In genomic region chr16:57155702-57156350, GRCh38 we compare ENCODE assay signal across 19 cellular contexts. TPM values are rescaled to one million over a fixed set of nuclear protein-coding genes. Genes with fewer than 3 reads are reported as not detected.
DNase-seq lines count a peak whose midpoint lies in the region; TF ChIP-seq lines count a peak whose summit lies in the region.
"Had no signal": no experiment of that assay in that cellular context is flagged by ENCODE, and none has a peak within 500 bp of the region (broad histone marks: within the 10 kb centered on the region; RNA-seq: fewer than 3 reads in every experiment).

No MANE protein-coding gene starts in this region.

- no peak for TF ChIP-seq CTCF in progenitor cell of endocrine pancreas (IDR thresholded peaks at IDR 0.05; ENCODE audit: unreplicated experiment)
- no peak for TF ChIP-seq CTCF in coronary artery (IDR thresholded peaks at IDR 0.05)

- no peak for DNase-seq in T-helper 2 cell treated with Interferon-gamma antibody and Interleukin-4, amounts not matched to agents 5 μg/mL and 100 μg/mL, for 36 hours (ENCODE audit: low spot score)
- no peak for DNase-seq in T-helper 2 cell
- no peak for DNase-seq in activated naive CD4-positive, alpha-beta T cell treated with anti-CD3 and anti-CD28 coated beads, Interleukin-2, amount 50 U/mL, for 16 hours
- DNase-seq in activated T-helper 2 cell treated with anti-CD3 and anti-CD28 coated beads, Interferon-gamma antibody, Interleukin-2, Interleukin-4, amounts not matched to agents 10 μg/mL and 5 μg/mL and 100 μg/mL, durations not matched to agents 14 hours and 24 hours and 36 hours (ENCODE audit: low spot score), result no peak
- DNase-seq in progenitor cell of endocrine pancreas (ENCODE audit: low spot score, unreplicated experiment), result no peak
- DNase-seq in NOMO-1 treated with dmso at 0.1 percent for 144 hours (lab: John Stamatoyannopoulos, UW; ENCODE audit: unreplicated experiment), result no peak
- DNase-seq in coronary artery (ENCODE audit: low spot score), result no peak
- DNase-seq: 8988T, Kasumi-1, MM.1S, NCI-H1092, NCI-H1436 treated with DMSO at 0.1 percent for 48 hours, NCI-H2029, NCI-H2171, NCI-H526, PC-9 had no signal

- intact Hi-C loops in activated T-helper 2 cell treated with anti-CD3 and anti-CD28 coated beads, Interferon-gamma antibody, Interleukin-2, Interleukin-4, amounts not matched to agents 10 μg/mL and 5 μg/mL and 100 μg/mL, durations not matched to agents 14 hours and 24 hours and 36 hours (cut with micrococcal nuclease), result no loop called here

- peak overlapping the region; percentile 61 for H3K27ac Mint-ChIP-seq in T-helper 2 cell treated with Interferon-gamma antibody and Interleukin-4, amounts not matched to agents 5 μg/mL and 100 μg/mL, for 36 hours
- peak overlapping the region; percentile 4 for H3K27ac Mint-ChIP-seq in activated naive CD4-positive, alpha-beta T cell treated with anti-CD3 and anti-CD28 coated beads, Interleukin-2, amount 50 U/mL, for 24 hours
- H3K27ac Mint-ChIP-seq in activated T-helper 2 cell treated with anti-CD3 and anti-CD28 coated beads, Interferon-gamma antibody, Interleukin-2, Interleukin-4, amounts not matched to agents 10 μg/mL and 5 μg/mL and 100 μg/mL, durations not matched to agents 14 hours and 24 hours and 36 hours, result peak overlapping the region; percentile 22
- peak overlapping the region; percentile 64 for H3K27ac Mint-ChIP-seq in progenitor cell of endocrine pancreas
- H3K27ac Mint-ChIP-seq: IgD-negative memory B cell had no signal

- H3K27ac ChIP-seq in coronary artery, result no peak overlapping the region
- H3K27ac ChIP-seq: PC-9 had no signal

- no peak overlapping the region for H3K4me3 Mint-ChIP-seq in T-helper 2 cell treated with Interferon-gamma antibody and Interleukin-4, amounts not matched to agents 5 μg/mL and 100 μg/mL, for 36 hours
- no peak overlapping the region for H3K4me3 Mint-ChIP-seq in activated naive CD4-positive, alpha-beta T cell treated with anti-CD3 and anti-CD28 coated beads, Interleukin-2, amount 50 U/mL, for 24 hours
- no peak overlapping the region for H3K4me3 Mint-ChIP-seq in activated T-helper 2 cell treated with anti-CD3 and anti-CD28 coated beads, Interferon-gamma antibody, Interleukin-2, Interleukin-4, amounts not matched to agents 10 μg/mL and 5 μg/mL and 100 μg/mL, durations not matched to agents 14 hours and 24 hours and 36 hours (ENCODE audit: low read depth)
- no peak overlapping the region for H3K4me3 Mint-ChIP-seq in progenitor cell of endocrine pancreas (ENCODE audit: low read depth)
- H3K4me3 Mint-ChIP-seq: CD14-positive monocyte, IgD-negative memory B cell had no signal

- no peaks in the 10 kb centered on the region for H3K9me3 Mint-ChIP-seq in T-helper 2 cell treated with Interferon-gamma antibody and Interleukin-4, amounts not matched to agents 5 μg/mL and 100 μg/mL, for 36 hours
- H3K9me3 Mint-ChIP-seq in activated naive CD4-positive, alpha-beta T cell treated with anti-CD3 and anti-CD28 coated beads, Interleukin-2, amount 50 U/mL, for 24 hours, result no peaks in the 10 kb centered on the region
- no peaks in the 10 kb centered on the region for H3K9me3 Mint-ChIP-seq in activated T-helper 2 cell treated with anti-CD3 and anti-CD28 coated beads, Interferon-gamma antibody, Interleukin-2, Interleukin-4, amounts not matched to agents 10 μg/mL and 5 μg/mL and 100 μg/mL, durations not matched to agents 14 hours and 24 hours and 36 hours
- no peaks in the 10 kb centered on the region for H3K9me3 Mint-ChIP-seq in progenitor cell of endocrine pancreas (ENCODE audit: low read depth)
- H3K9me3 Mint-ChIP-seq: IgD-negative memory B cell had no signal

- H3K4me1 Mint-ChIP-seq in T-helper 2 cell treated with Interferon-gamma antibody and Interleukin-4, amounts not matched to agents 5 μg/mL and 100 μg/mL, for 36 hours (ENCODE audit: low read depth), result peaks cover 17% of the 10 kb centered on the region
- peaks cover 49% of the 10 kb centered on the region for H3K4me1 Mint-ChIP-seq in activated naive CD4-positive, alpha-beta T cell treated with anti-CD3 and anti-CD28 coated beads, Interleukin-2, amount 50 U/mL, for 24 hours
- peaks cover 16% of the 10 kb centered on the region for H3K4me1 Mint-ChIP-seq in activated T-helper 2 cell treated with anti-CD3 and anti-CD28 coated beads, Interferon-gamma antibody, Interleukin-2, Interleukin-4, amounts not matched to agents 10 μg/mL and 5 μg/mL and 100 μg/mL, durations not matched to agents 14 hours and 24 hours and 36 hours (ENCODE audit: low read depth)
- H3K4me1 Mint-ChIP-seq in progenitor cell of endocrine pancreas (ENCODE audit: low read depth), result peaks cover 11% of the 10 kb centered on the region

- H3K27me3 Mint-ChIP-seq in T-helper 2 cell treated with Interferon-gamma antibody and Interleukin-4, amounts not matched to agents 5 μg/mL and 100 μg/mL, for 36 hours (ENCODE audit: low read depth), result no peaks in the 10 kb centered on the region
- no peaks in the 10 kb centered on the region for H3K27me3 Mint-ChIP-seq in activated naive CD4-positive, alpha-beta T cell treated with anti-CD3 and anti-CD28 coated beads, Interleukin-2, amount 50 U/mL, for 24 hours
- no peaks in the 10 kb centered on the region for H3K27me3 Mint-ChIP-seq in activated T-helper 2 cell treated with anti-CD3 and anti-CD28 coated beads, Interferon-gamma antibody, Interleukin-2, Interleukin-4, amounts not matched to agents 10 μg/mL and 5 μg/mL and 100 μg/mL, durations not matched to agents 14 hours and 24 hours and 36 hours (ENCODE audit: low read depth)
- H3K27me3 Mint-ChIP-seq in progenitor cell of endocrine pancreas, result no peaks in the 10 kb centered on the region
- H3K27me3 Mint-ChIP-seq: IgD-negative memory B cell had no signal

- H3K4me3 ChIP-seq in coronary artery, result no peak overlapping the region
- H3K4me3 ChIP-seq: PC-9 had no signal

- peaks cover 57% of the 10 kb centered on the region for H3K36me3 Mint-ChIP-seq in T-helper 2 cell treated with Interferon-gamma antibody and Interleukin-4, amounts not matched to agents 5 μg/mL and 100 μg/mL, for 36 hours (ENCODE audit: low read depth)
- H3K36me3 Mint-ChIP-seq in activated naive CD4-positive, alpha-beta T cell treated with anti-CD3 and anti-CD28 coated beads, Interleukin-2, amount 50 U/mL, for 24 hours, result peaks cover 32% of the 10 kb centered on the region
- peaks cover 77% of the 10 kb centered on the region for H3K36me3 Mint-ChIP-seq in activated T-helper 2 cell treated with anti-CD3 and anti-CD28 coated beads, Interferon-gamma antibody, Interleukin-2, Interleukin-4, amounts not matched to agents 10 μg/mL and 5 μg/mL and 100 μg/mL, durations not matched to agents 14 hours and 24 hours and 36 hours (ENCODE audit: low read depth)
- peaks cover 40% of the 10 kb centered on the region for H3K36me3 Mint-ChIP-seq in progenitor cell of endocrine pancreas (ENCODE audit: insufficient read depth)

RNA-seq across cellular contexts. Expression of gene PSME3IP1, which starts 30.0 kb away (rescaled TPM):
- total RNA-seq in activated T-helper 2 cell treated with anti-CD3 and anti-CD28 coated beads, Interferon-gamma antibody, Interleukin-2, Interleukin-4, amounts not matched to agents 10 μg/mL and 5 μg/mL and 100 μg/mL, durations not matched to agents 14 hours and 24 hours and 36 hours, result 109 and 125 TPM in 2 replicates
- 101 and 115 TPM in 2 replicates for total RNA-seq in progenitor cell of endocrine pancreas

RNA-seq across cellular contexts. Expression of gene RSPRY1, which starts 30.3 kb away (rescaled TPM):
- 33.3 and 43.0 TPM in 2 replicates for total RNA-seq in activated T-helper 2 cell treated with anti-CD3 and anti-CD28 coated beads, Interferon-gamma antibody, Interleukin-2, Interleukin-4, amounts not matched to agents 10 μg/mL and 5 μg/mL and 100 μg/mL, durations not matched to agents 14 hours and 24 hours and 36 hours
- 57.4 and 63.7 TPM in 2 replicates for total RNA-seq in progenitor cell of endocrine pancreas

Comparison
In these comparisons a context has a peak if more than half of its experiments do, and no peak if none do; other contexts are left out.
1. H3K27ac Mint-ChIP-seq: peak in every context shown above with its lines; median percentile 64 in progenitor cell of endocrine pancreas; 61 in T-helper 2 cell treated with Interferon-gamma antibody and Interleukin-4, amounts not matched to agents 5 μg/mL and 100 μg/mL, for 36 hours; 22 in activated T-helper 2 cell treated with anti-CD3 and anti-CD28 coated beads, Interferon-gamma antibody, Interleukin-2, Interleukin-4, amounts not matched to agents 10 μg/mL and 5 μg/mL and 100 μg/mL, durations not matched to agents 14 hours and 24 hours and 36 hours; 4 in activated naive CD4-positive, alpha-beta T cell treated with anti-CD3 and anti-CD28 coated beads, Interleukin-2, amount 50 U/mL, for 24 hours.